Comparison of ENCODE assay signal across 1 cellular context in the genomic region with DNA sequence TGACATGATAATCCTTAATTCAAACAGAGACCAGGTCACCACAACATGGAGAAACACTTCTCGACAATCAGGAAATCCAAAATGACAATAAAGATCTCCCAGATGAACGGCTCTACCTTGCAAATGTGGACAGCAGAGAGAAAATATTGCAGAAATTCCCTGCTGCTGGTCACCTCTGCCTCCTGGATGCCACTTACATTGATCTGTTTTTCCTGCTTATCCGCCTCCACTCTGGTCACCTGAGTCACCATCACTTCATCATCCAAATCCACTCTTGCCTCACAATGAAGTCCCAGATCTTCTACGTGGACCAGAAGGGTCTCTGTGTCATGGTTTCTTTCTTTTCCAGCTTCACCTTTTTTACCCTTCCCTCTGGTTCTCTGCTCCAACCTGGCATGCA.
TF ChIP-seq lines count a peak whose summit lies in the region.

No MANE protein-coding gene starts in this region.

TF ChIP-seq in GM23338, 12 proteins besides CTCF, POLR2A, EP300 and RAD21:
- TF ChIP-seq STAT1 (IDR thresholded peaks at IDR 0.05; ENCODE audit: unreplicated experiment) = no peak
- TF ChIP-seq NANOG (IDR thresholded peaks at IDR 0.05; ENCODE audit: borderline replicate concordance) = no peak
- TF ChIP-seq EZH2 (IDR thresholded peaks at IDR 0.05; ENCODE audit: low read depth, unreplicated experiment) = no peak
- TF ChIP-seq CREB1 (CRISPR knock-in tag; IDR thresholded peaks at IDR 0.05; ENCODE audit: low read depth) = no peak
- no peak for TF ChIP-seq POLR2AphosphoS5 (IDR thresholded peaks at IDR 0.05; ENCODE audit: low read depth)
- TF ChIP-seq ZNF114 (CRISPR knock-in tag; IDR thresholded peaks at IDR 0.05) = no peak
- TF ChIP-seq ZNF331 (CRISPR knock-in tag; IDR thresholded peaks at IDR 0.05; ENCODE audit: low read depth) = no peak
- no peak for TF ChIP-seq ZNF462 (CRISPR knock-in tag; IDR thresholded peaks at IDR 0.05)
- TF ChIP-seq, protein P1, sequence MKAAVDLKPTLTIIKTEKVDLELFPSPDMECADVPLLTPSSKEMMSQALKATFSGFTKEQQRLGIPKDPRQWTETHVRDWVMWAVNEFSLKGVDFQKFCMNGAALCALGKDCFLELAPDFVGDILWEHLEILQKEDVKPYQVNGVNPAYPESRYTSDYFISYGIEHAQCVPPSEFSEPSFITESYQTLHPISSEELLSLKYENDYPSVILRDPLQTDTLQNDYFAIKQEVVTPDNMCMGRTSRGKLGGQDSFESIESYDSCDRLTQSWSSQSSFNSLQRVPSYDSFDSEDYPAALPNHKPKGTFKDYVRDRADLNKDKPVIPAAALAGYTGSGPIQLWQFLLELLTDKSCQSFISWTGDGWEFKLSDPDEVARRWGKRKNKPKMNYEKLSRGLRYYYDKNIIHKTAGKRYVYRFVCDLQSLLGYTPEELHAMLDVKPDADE (IDR thresholded peaks at IDR 0.05) = no peak
- TF ChIP-seq REST (IDR thresholded peaks at IDR 0.05; ENCODE audit: unreplicated experiment) = no peak
- no peak for TF ChIP-seq EZH2phosphoT487 (IDR thresholded peaks at IDR 0.05; ENCODE audit: unreplicated experiment)
- no peak for TF ChIP-seq JUNB (IDR thresholded peaks at IDR 0.05; ENCODE audit: unreplicated experiment)
